Comparison of ENCODE assay signal across 11 cellular contexts in the genomic region with DNA sequence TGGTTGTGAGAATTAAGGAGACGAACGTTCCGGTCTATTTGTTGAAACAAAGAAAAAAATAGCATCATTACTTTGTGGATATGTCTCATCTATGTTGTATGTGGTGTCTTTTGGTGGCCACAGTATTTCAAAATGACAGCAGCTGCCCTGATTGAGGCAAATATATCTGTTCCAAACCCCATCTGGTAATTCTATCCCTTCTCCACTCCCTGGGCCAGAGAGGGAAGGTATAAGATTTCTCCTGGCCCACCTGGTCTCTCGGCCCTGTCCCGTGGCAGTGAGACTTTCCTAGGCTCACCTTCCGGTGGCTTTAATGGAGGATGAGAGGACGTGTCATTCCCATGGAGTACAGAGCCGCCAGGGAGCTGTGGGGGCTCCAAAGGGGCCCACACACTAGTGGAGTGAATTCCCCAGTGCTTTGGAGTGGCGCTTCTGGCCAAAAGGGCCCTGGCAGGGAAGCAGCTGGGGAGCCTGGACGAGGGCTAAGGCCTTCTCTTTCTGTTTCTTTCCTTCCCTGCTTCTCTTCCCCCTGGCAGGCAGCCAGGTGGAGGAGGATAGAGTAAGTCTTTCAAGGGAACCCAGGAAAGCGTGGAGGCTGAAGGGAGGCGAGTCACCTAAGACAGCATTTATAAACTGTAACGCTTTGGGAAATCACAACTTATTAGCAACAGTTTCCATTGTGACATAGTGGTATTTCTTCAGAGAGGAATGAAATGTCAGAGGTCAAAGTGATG. TPM values are rescaled to one million over a fixed set of nuclear protein-coding genes. Genes with fewer than 3 reads are reported as not detected.
DNase-seq lines count a peak whose midpoint lies in the region; ATAC-seq and TF ChIP-seq lines count a peak whose summit lies in the region.
"Had no signal": no experiment of that assay in that cellular context is flagged by ENCODE, and none has a peak within 500 bp of the region (broad histone marks: within the 10 kb centered on the region; RNA-seq: fewer than 3 reads in every experiment).

No MANE protein-coding gene starts in this region.

- no peaks in the 10 kb centered on the region for H3K9me3 Mint-ChIP-seq in mesothelial cell of epicardium
- H3K9me3 Mint-ChIP-seq: H9, memory B cell had no signal

- peaks cover 46% of the 10 kb centered on the region for H3K4me1 Mint-ChIP-seq in mesothelial cell of epicardium

- TF ChIP-seq CTCF in choroid plexus epithelial cell (conservative IDR thresholded peaks at IDR 0.05; ENCODE audit: low read depth, low read length) (no peak), mesothelial cell of epicardium (IDR thresholded peaks at IDR 0.05; ENCODE audit: unreplicated experiment) (no peak), vagina (IDR thresholded peaks at IDR 0.05) (no peak)

- H3K9me3 ChIP-seq in vagina, result no peaks in the 10 kb centered on the region

- peak overlapping the region; percentile 46 for H3K4me3 Mint-ChIP-seq in mesothelial cell of epicardium
- H3K4me3 Mint-ChIP-seq: H9, memory B cell had no signal

- no peaks in the 10 kb centered on the region for H3K27me3 Mint-ChIP-seq in mesothelial cell of epicardium (ENCODE audit: low read depth)

- no peaks in the 10 kb centered on the region for H3K36me3 Mint-ChIP-seq in mesothelial cell of epicardium
- H3K36me3 Mint-ChIP-seq: memory B cell had no signal

- H3K27ac Mint-ChIP-seq in mesothelial cell of epicardium, result peak overlapping the region; percentile 94
- H3K27ac Mint-ChIP-seq: H9, memory B cell had no signal

- no peak for ATAC-seq in HG03039 (IDR thresholded peaks at IDR 0.05; ENCODE audit: unreplicated experiment)
- no peak for ATAC-seq in GM19328 (IDR thresholded peaks at IDR 0.05; ENCODE audit: unreplicated experiment)

- H3K4me1 ChIP-seq in vagina, result peaks cover 63% of the 10 kb centered on the region

- peak overlapping the region; percentile 100 for H3K27ac ChIP-seq in vagina

- H3K36me3 ChIP-seq in vagina, result peaks cover 0 to 37% of the 10 kb centered on the region in 2 donors

- H3K27me3 ChIP-seq in vagina, result no peaks in the 10 kb centered on the region

- intact Hi-C loops in vagina (cut with DNase I), result loop anchor here (5.0 kb wide), 1 partner anchor 231 kb away; no protein-coding TSS in a partner anchor

- peak; percentile 49 for DNase-seq in stimulated activated CD4-positive, alpha-beta T cell treated with anti-CD3 and anti-CD28 coated beads, Interleukin-15, amount 100 ng/mL, for 24 hours
- no peak for DNase-seq in stimulated activated CD4-positive, alpha-beta T cell treated with anti-CD3 and anti-CD28 coated beads, Interleukin-4, amount 100 ng/mL, for 24 hours
- DNase-seq in choroid plexus epithelial cell (ENCODE audit: low read depth) (peak; percentile 83), mesothelial cell of epicardium (ENCODE audit: low spot score in 2 of 2, unreplicated experiment in 2 of 2) (no peak), vagina (ENCODE audit: extremely low spot score in 2 of 2) (no peak), RPMI8226 (no peak)
- DNase-seq: DND-41, H9 had no signal

- TF ChIP-seq POLR2A in vagina (IDR thresholded peaks at IDR 0.05), result peak in 1 of 2 donors; percentile 26

- H3K4me3 ChIP-seq in choroid plexus epithelial cell (ENCODE audit: low read depth, low read length), result peak overlapping the region; percentile 12
- peak overlapping the region; percentile 89 to 93 for H3K4me3 ChIP-seq in vagina

RNA-seq across cellular contexts. Expression of a gene that starts 5.6 kb away (rescaled TPM):
- total RNA-seq in mesothelial cell of epicardium (60.3 to 62.3 TPM (median 60.5 TPM) in 3 replicates), vagina (213 TPM)

Comparison
In these comparisons a context has a peak if more than half of its experiments do, and no peak if none do; other contexts are left out.
1. DNase-seq: peak in stimulated activated CD4-positive, alpha-beta T cell treated with anti-CD3 and anti-CD28 coated beads, Interleukin-15, amount 100 ng/mL, for 24 hours (single experiment) and choroid plexus epithelial cell (single experiment); none in stimulated activated CD4-positive, alpha-beta T cell treated with anti-CD3 and anti-CD28 coated beads, Interleukin-4, amount 100 ng/mL, for 24 hours (single experiment), mesothelial cell of epicardium (0 of 2), vagina (0 of 2) and RPMI8226 (single experiment).